In the genomic region with DNA sequence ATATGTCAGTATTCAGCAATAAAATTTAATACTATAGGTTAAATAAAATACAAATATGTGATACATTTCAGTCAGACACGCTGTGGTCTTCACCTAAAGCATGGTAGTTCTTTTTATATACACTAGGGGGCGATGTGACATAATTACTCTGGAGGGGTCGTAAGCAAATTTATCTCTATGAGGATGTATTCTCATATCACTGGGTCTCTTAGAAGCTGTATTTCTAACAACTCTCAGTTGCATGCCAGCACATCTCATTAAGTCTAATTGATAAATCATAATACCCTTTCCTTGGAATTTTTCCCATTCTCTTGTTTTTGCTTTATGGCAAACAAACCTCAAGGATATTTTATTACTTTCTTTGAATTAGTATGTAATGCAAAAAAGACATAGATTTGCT, we compare ENCODE assay signal across 8 cellular contexts. TPM values are rescaled to one million over a fixed set of nuclear protein-coding genes. Genes with fewer than 3 reads are reported as not detected.
DNase-seq lines count a peak whose midpoint lies in the region; ATAC-seq and TF ChIP-seq lines count a peak whose summit lies in the region.

No MANE protein-coding gene starts in this region.

- peaks cover 6% of the 10 kb centered on the region for H3K4me1 Mint-ChIP-seq in glutamatergic neuron (ENCODE audit: low read depth, unreplicated experiment)
- peaks cover 23% of the 10 kb centered on the region for H3K4me1 Mint-ChIP-seq in activated T-helper 2 cell treated with anti-CD3 and anti-CD28 coated beads, Interferon-gamma antibody, Interleukin-2, Interleukin-4, amounts not matched to agents 10 μg/mL and 5 μg/mL and 100 μg/mL, durations not matched to agents 14 hours and 24 hours and 36 hours (ENCODE audit: low read depth)

- no peak overlapping the region for H3K4me3 Mint-ChIP-seq in glutamatergic neuron (ENCODE audit: unreplicated experiment)
- H3K4me3 Mint-ChIP-seq in activated T-helper 2 cell treated with anti-CD3 and anti-CD28 coated beads, Interferon-gamma antibody, Interleukin-2, Interleukin-4, amounts not matched to agents 10 μg/mL and 5 μg/mL and 100 μg/mL, durations not matched to agents 14 hours and 24 hours and 36 hours (ENCODE audit: low read depth): no peak overlapping the region

- H3K27ac Mint-ChIP-seq in glutamatergic neuron (ENCODE audit: unreplicated experiment): no peak overlapping the region
- no peak overlapping the region for H3K27ac Mint-ChIP-seq in activated T-helper 2 cell treated with anti-CD3 and anti-CD28 coated beads, Interferon-gamma antibody, Interleukin-2, Interleukin-4, amounts not matched to agents 10 μg/mL and 5 μg/mL and 100 μg/mL, durations not matched to agents 14 hours and 24 hours and 36 hours

- no peaks in the 10 kb centered on the region for H3K36me3 Mint-ChIP-seq in glutamatergic neuron (ENCODE audit: unreplicated experiment)
- H3K36me3 Mint-ChIP-seq in activated T-helper 2 cell treated with anti-CD3 and anti-CD28 coated beads, Interferon-gamma antibody, Interleukin-2, Interleukin-4, amounts not matched to agents 10 μg/mL and 5 μg/mL and 100 μg/mL, durations not matched to agents 14 hours and 24 hours and 36 hours (ENCODE audit: low read depth): peaks cover 8% of the 10 kb centered on the region

- TF ChIP-seq CTCF in glutamatergic neuron (IDR thresholded peaks at IDR 0.05; ENCODE audit: partially characterized antibody, unreplicated experiment): peak; percentile 97

- peaks cover 26% of the 10 kb centered on the region for H3K9me3 Mint-ChIP-seq in glutamatergic neuron (ENCODE audit: unreplicated experiment)
- H3K9me3 Mint-ChIP-seq in activated T-helper 2 cell treated with anti-CD3 and anti-CD28 coated beads, Interferon-gamma antibody, Interleukin-2, Interleukin-4, amounts not matched to agents 10 μg/mL and 5 μg/mL and 100 μg/mL, durations not matched to agents 14 hours and 24 hours and 36 hours: no peaks in the 10 kb centered on the region

- DNase-seq in DMS153 treated with DMSO at 0.1 percent for 48 hours (lab: John Stamatoyannopoulos, UW; ENCODE audit: unreplicated experiment): peak; percentile 52
- no peak for DNase-seq in DMS153 (lab: John Stamatoyannopoulos, UW)
- DNase-seq in RPMI8226: peak; percentile 8
- DNase-seq in glutamatergic neuron: no peak
- DNase-seq in activated T-helper 2 cell treated with anti-CD3 and anti-CD28 coated beads, Interferon-gamma antibody, Interleukin-2, Interleukin-4, amounts not matched to agents 10 μg/mL and 5 μg/mL and 100 μg/mL, durations not matched to agents 14 hours and 24 hours and 36 hours (ENCODE audit: low spot score): no peak
- DNase-seq in NK-92 (lab: John Stamatoyannopoulos, UW; ENCODE audit: unreplicated experiment): no peak

- ATAC-seq in HG03439 (IDR thresholded peaks at IDR 0.05; ENCODE audit: unreplicated experiment): peak; percentile 57
- ATAC-seq in HG03571 (IDR thresholded peaks at IDR 0.05; ENCODE audit: unreplicated experiment): no peak

- intact Hi-C loops in activated T-helper 2 cell treated with anti-CD3 and anti-CD28 coated beads, Interferon-gamma antibody, Interleukin-2, Interleukin-4, amounts not matched to agents 10 μg/mL and 5 μg/mL and 100 μg/mL, durations not matched to agents 14 hours and 24 hours and 36 hours (cut with micrococcal nuclease): loop anchor here (10.0 kb wide), 1 partner anchor 1687 kb away; no protein-coding TSS in a partner anchor

- peaks cover 28% of the 10 kb centered on the region for H3K27me3 Mint-ChIP-seq in glutamatergic neuron (ENCODE audit: unreplicated experiment)
- H3K27me3 Mint-ChIP-seq in activated T-helper 2 cell treated with anti-CD3 and anti-CD28 coated beads, Interferon-gamma antibody, Interleukin-2, Interleukin-4, amounts not matched to agents 10 μg/mL and 5 μg/mL and 100 μg/mL, durations not matched to agents 14 hours and 24 hours and 36 hours (ENCODE audit: low read depth): peaks cover 45% of the 10 kb centered on the region

RNA-seq across cellular contexts. Expression of gene PCDH17, which starts 3.9 kb away (rescaled TPM):
- 51.8 TPM for total RNA-seq in glutamatergic neuron (ENCODE audit: unreplicated experiment)
- not detected in 2 replicates for total RNA-seq in activated T-helper 2 cell treated with anti-CD3 and anti-CD28 coated beads, Interferon-gamma antibody, Interleukin-2, Interleukin-4, amounts not matched to agents 10 μg/mL and 5 μg/mL and 100 μg/mL, durations not matched to agents 14 hours and 24 hours and 36 hours

Comparison
In these comparisons a context has a peak if more than half of its experiments do, and no peak if none do; other contexts are left out.
1. DNase-seq: peak in DMS153 treated with DMSO at 0.1 percent for 48 hours (single experiment) and RPMI8226 (single experiment); none in DMS153 (single experiment), glutamatergic neuron (single experiment), activated T-helper 2 cell treated with anti-CD3 and anti-CD28 coated beads, Interferon-gamma antibody, Interleukin-2, Interleukin-4, amounts not matched to agents 10 μg/mL and 5 μg/mL and 100 μg/mL, durations not matched to agents 14 hours and 24 hours and 36 hours (single experiment) and NK-92 (single experiment).
2. RNA of gene PCDH17, which starts 3.9 kb away (total RNA-seq): 51.8 TPM in glutamatergic neuron (single experiment); not detected in activated T-helper 2 cell treated with anti-CD3 and anti-CD28 coated beads, Interferon-gamma antibody, Interleukin-2, Interleukin-4, amounts not matched to agents 10 μg/mL and 5 μg/mL and 100 μg/mL, durations not matched to agents 14 hours and 24 hours and 36 hours; every median in the first group is over 10 times any median in the second.